8 cellular contexts compared by ENCODE assay signal in genomic region chr2:201118121-201118956, GRCh38. TPM values are rescaled to one million over a fixed set of nuclear protein-coding genes. Genes with fewer than 3 reads are reported as not detected.
DNase-seq lines count a peak whose midpoint lies in the region; ATAC-seq and TF ChIP-seq lines count a peak whose summit lies in the region.

No MANE protein-coding gene starts in this region.

- 0 to 2% methylated on average over 42 to 48 of the region's 48 CpGs for WGBS in lower leg skin, 2 donors

- H3K27ac ChIP-seq in AG04450 (ENCODE audit: low read depth, low read length): peak overlapping the region; percentile 99

- no peak for TF ChIP-seq POLR2A in lower leg skin (IDR thresholded peaks at IDR 0.05)

- peak; percentile 42 for ATAC-seq in GM18517 (IDR thresholded peaks at IDR 0.05; ENCODE audit: unreplicated experiment)
- peak; percentile 37 for ATAC-seq in HG03039 (IDR thresholded peaks at IDR 0.05; ENCODE audit: unreplicated experiment)

- H3K4me3 ChIP-seq in AG04450 (ENCODE audit: low read depth, low read length) (peak overlapping the region; percentile 80), lower leg skin (ENCODE audit: low read depth, poor library complexity, severe bottlenecking) (peak overlapping the region; percentile 91)

- POLR2A ChIA-PET in AG04450 (lab: Yijun Ruan, JAX): interaction anchor here (0.5 to 1.4 kb wide), 3 partner anchors 33 to 53 kb away, joined by 3 read pairs; no protein-coding TSS in a partner anchor

- peaks cover 6% of the 10 kb centered on the region; the same call in 1 of the 2 replicates for H3K9me3 ChIP-seq in AG04450 (ENCODE audit: control insufficient read depth, insufficient read depth, low read length)

- TF ChIP-seq CTCF in AG04450 (IDR thresholded peaks at IDR 0.05; ENCODE audit: low read depth, low read length) (peak; percentile 51), lower leg skin (IDR thresholded peaks at IDR 0.05) (no peak)

- H3K27me3 ChIP-seq in AG04450 (ENCODE audit: control insufficient read depth, insufficient read depth, low read length): no peaks in the 10 kb centered on the region

- intact Hi-C loops in lower leg skin (cut with DNase I; ENCODE audit: low total_unique reads): no loop called here

- CTCF ChIA-PET in AG04450 (lab: Charles Lee): interaction anchor here (0.5 to 4.2 kb wide), 8 partner anchors 11 to 186 kb away, joined by 3 to 43 read pairs (median 6); no protein-coding TSS in a partner anchor

- DNase-seq in AG04450 (ENCODE audit: low read depth, low spot score) (peak; percentile 37), NCI-H345 (lab: John Stamatoyannopoulos, UW) (peak; percentile 85), dermis blood vessel endothelial cell (peak; percentile 92), lower leg skin (ENCODE audit: low spot score in 2 of 2) (peak; percentile 93 to 97)
- DNase-seq in activated CD4-positive, alpha-beta T cell treated with anti-CD3 and anti-CD28 coated beads, Interleukin-2, amount 50 U/mL, for 1 hour: peak; percentile 88
- DNase-seq in stimulated activated CD4-positive, alpha-beta T cell treated with anti-CD3 and anti-CD28 coated beads, TNF-alpha, amount 100 ng/mL, for 48 hours (ENCODE audit: low read depth in 3 of 3): peak; percentile 76 to 86 (median 78)

RNA-seq across cellular contexts. Expression of gene CFLAR, which starts 2.4 kb away (rescaled TPM):
- polyA plus RNA-seq in AG04450 (2011; rRNA removed): 32.7 and 36.3 TPM in 2 replicates
- 69.2 and 71.5 TPM in 2 replicates for polyA minus RNA-seq in AG04450 (2011; rRNA and poly(A)+ RNA removed)
- total RNA-seq in dermis blood vessel endothelial cell (174 and 316 TPM in 2 replicates), lower leg skin (100 to 1,000 TPM; 136 to 163 (median 147) TPM)

RNA-seq across cellular contexts. Expression of gene NDUFB3, which starts 46.5 kb away (rescaled TPM):
- 90.9 and 121 TPM in 2 replicates for polyA plus RNA-seq in AG04450 (2011; rRNA removed)
- polyA minus RNA-seq in AG04450 (2011; rRNA and poly(A)+ RNA removed): 12.4 and 18.2 TPM in 2 replicates
- total RNA-seq in dermis blood vessel endothelial cell (82.0 and 92.2 TPM in 2 replicates), lower leg skin (10 to 100 TPM; 31.8 to 46.8 (median 35.3) TPM)

RNA-seq across cellular contexts. Expression of gene HYCC2, which starts 46.9 kb away (rescaled TPM):
- polyA plus RNA-seq in AG04450 (2011; rRNA removed): 4.5 and 6.1 TPM in 2 replicates
- polyA minus RNA-seq in AG04450 (2011; rRNA and poly(A)+ RNA removed): 9.2 and 15.1 TPM in 2 replicates
- 13.6 and 14.2 TPM in 2 replicates for total RNA-seq in dermis blood vessel endothelial cell
- total RNA-seq in lower leg skin: 10 to 100 TPM in 3 of 4 donors, 1 to 10 TPM in 1; 9.6 to 27.9 (median 15.2) TPM

Comparison
In these comparisons a context has a peak if more than half of its experiments do, and no peak if none do; other contexts are left out.
1. Peak in every context shown above with its lines: DNase-seq, ATAC-seq, H3K4me3 ChIP-seq and H3K27ac ChIP-seq.
2. DNase-seq: peak in every context shown above with its lines; median percentile 95 in lower leg skin; 92 in dermis blood vessel endothelial cell; 88 in activated CD4-positive, alpha-beta T cell treated with anti-CD3 and anti-CD28 coated beads, Interleukin-2, amount 50 U/mL, for 1 hour; 85 in NCI-H345; 78 in stimulated activated CD4-positive, alpha-beta T cell treated with anti-CD3 and anti-CD28 coated beads, TNF-alpha, amount 100 ng/mL, for 48 hours; 37 in AG04450.